ENCODE assay signal across 8 cellular contexts in genomic region chr4:7043521-7044414, GRCh38. TPM values are rescaled to one million over a fixed set of nuclear protein-coding genes. Genes with fewer than 3 reads are reported as not detected.
DNase-seq lines count a peak whose midpoint lies in the region; ATAC-seq and TF ChIP-seq lines count a peak whose summit lies in the region.

No MANE protein-coding gene starts in this region.

- H3K4me1 Mint-ChIP-seq in progenitor cell of endocrine pancreas (ENCODE audit: low read depth): peaks cover 25% of the 10 kb centered on the region

- peaks cover 7% of the 10 kb centered on the region for H3K27me3 Mint-ChIP-seq in progenitor cell of endocrine pancreas

- H3K9me3 Mint-ChIP-seq in progenitor cell of endocrine pancreas (ENCODE audit: low read depth): no peaks in the 10 kb centered on the region

- H3K4me3 Mint-ChIP-seq in progenitor cell of endocrine pancreas (ENCODE audit: low read depth): peak overlapping the region; percentile 85

- DNase-seq in NCI-H2171 treated with DMSO at 0.1 percent for 48 hours (lab: John Stamatoyannopoulos, UW): peak; percentile 22
- DNase-seq in NCI-H2171 (lab: John Stamatoyannopoulos, UW): no peak
- DNase-seq in RPMI7951 (ENCODE audit: low read depth): peak; percentile 37
- peak; percentile 43 for DNase-seq in activated gamma-delta T cell (lab: John Stamatoyannopoulos, UW)
- peak; percentile 70 for DNase-seq in germinal center (ENCODE audit: low spot score)
- peak; percentile 44 for DNase-seq in progenitor cell of endocrine pancreas (ENCODE audit: low spot score, unreplicated experiment)
- no peak for DNase-seq in medulla oblongata (ENCODE audit: extremely low spot score)

- no peak for TF ChIP-seq CTCF in progenitor cell of endocrine pancreas (IDR thresholded peaks at IDR 0.05; ENCODE audit: unreplicated experiment)

- peak overlapping the region; percentile 94 for H3K27ac Mint-ChIP-seq in progenitor cell of endocrine pancreas

- peaks cover 6% of the 10 kb centered on the region for H3K36me3 Mint-ChIP-seq in progenitor cell of endocrine pancreas (ENCODE audit: insufficient read depth)

- peak; percentile 35 for ATAC-seq in HG02938 (IDR thresholded peaks at IDR 0.05; ENCODE audit: unreplicated experiment)

RNA-seq across cellular contexts. Expression of gene TADA2B, which starts 0.6 kb away (rescaled TPM):
- 4.7 and 5.8 TPM in 2 replicates for total RNA-seq in RPMI7951 (2014; rRNA removed; shearing (Covaris generic))
- total RNA-seq in progenitor cell of endocrine pancreas: 21.2 and 21.8 TPM in 2 replicates

RNA-seq across cellular contexts. Expression of gene GRPEL1, which starts 24.1 kb away (rescaled TPM):
- total RNA-seq in RPMI7951 (2014; rRNA removed; shearing (Covaris generic)): 31.5 and 32.1 TPM in 2 replicates
- total RNA-seq in progenitor cell of endocrine pancreas: 18.2 and 18.4 TPM in 2 replicates

Comparison
In these comparisons a context has a peak if more than half of its experiments do, and no peak if none do; other contexts are left out.
1. DNase-seq: peak in NCI-H2171 treated with DMSO at 0.1 percent for 48 hours (single experiment), RPMI7951 (single experiment), activated gamma-delta T cell (single experiment), germinal center (single experiment) and progenitor cell of endocrine pancreas (single experiment); none in NCI-H2171 (single experiment) and medulla oblongata (single experiment).